In genomic region chr6:82208914-82209313, GRCh38 we compare ENCODE assay signal across 1 cellular context.
TF ChIP-seq lines count a peak whose summit lies in the region.

No MANE protein-coding gene starts in this region.

TF ChIP-seq in K562, 482 proteins besides CTCF, POLR2A, EP300 and RAD21 (continued from another document):
- no peak for TF ChIP-seq AFF1 (IDR thresholded peaks at IDR 0.05; ENCODE audit: low read depth in 1 of 2, partially characterized antibody in 2 of 2)
- 0 out of 2 replicates have a peak, but pooled peaks have one; percentile 23 for TF ChIP-seq ZNF316 (IDR thresholded peaks at IDR 0.05)
- no peak for TF ChIP-seq CEBPG (CRISPR knock-in tag; IDR thresholded peaks at IDR 0.05)
- TF ChIP-seq CEBPG (tag; conservative IDR thresholded peaks at IDR 0.05 in 1 of 2, IDR thresholded peaks at IDR 0.05 in 1 of 2), result 0 out of 4 replicates have a peak, but pooled peaks of 1 of the 2 experiments have one; percentile 25
- TF ChIP-seq NR1H2 (CRISPR knock-in tag; IDR thresholded peaks at IDR 0.05), result no peak
- no peak for TF ChIP-seq SIX5 (IDR thresholded peaks at IDR 0.05; ENCODE audit: borderline replicate concordance in 1 of 2, insufficient read depth in 1 of 2, low read depth in 1 of 2, low read length in 2 of 2)
- no peak for TF ChIP-seq CBX1 (IDR thresholded peaks at IDR 0.05; ENCODE audit: low read depth)
- TF ChIP-seq ETV1 (tag; conservative IDR thresholded peaks at IDR 0.05; ENCODE audit: low read depth), result no peak
- no peak for TF ChIP-seq ZNF668 (CRISPR knock-in tag; IDR thresholded peaks at IDR 0.05)
